In the genomic region with DNA sequence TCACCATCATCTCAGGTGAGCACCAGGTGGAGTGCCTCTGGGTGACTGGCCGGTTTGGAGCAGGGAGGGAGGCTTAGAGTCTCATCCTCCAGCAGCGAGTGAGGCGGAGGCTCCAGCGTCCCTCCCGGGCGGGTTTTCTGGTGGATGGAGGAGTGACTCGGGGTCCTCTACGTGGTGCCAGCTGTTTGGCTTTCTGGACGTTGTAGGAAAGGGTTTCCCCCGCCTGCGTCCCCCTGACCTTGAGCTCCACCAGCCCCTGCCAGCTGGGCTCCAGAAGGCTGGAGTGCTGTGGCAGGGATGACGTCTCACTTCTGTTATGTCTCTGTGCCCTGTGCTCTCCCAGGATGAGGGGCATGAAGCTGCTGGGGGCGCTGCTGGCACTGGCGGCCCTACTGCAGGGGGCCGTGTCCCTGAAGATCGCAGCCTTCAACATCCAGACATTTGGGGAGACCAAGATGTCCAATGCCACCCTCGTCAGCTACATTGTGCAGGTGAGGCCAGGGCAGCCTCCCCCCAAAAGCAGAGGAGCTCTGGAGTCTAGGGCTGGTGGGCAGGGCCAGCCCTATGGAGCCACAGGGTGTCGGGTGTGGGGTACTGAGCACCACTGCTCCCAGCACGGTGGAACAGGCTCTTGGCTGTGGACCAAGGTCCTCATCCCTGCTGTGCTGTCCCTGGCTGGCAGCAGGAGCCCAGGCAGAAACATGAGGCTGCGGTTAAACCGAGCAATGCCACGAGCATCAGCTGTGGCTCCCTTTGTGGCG, we compare ENCODE assay signal across 1 cellular context.
TF ChIP-seq lines count a peak whose summit lies in the region.

No MANE protein-coding gene starts in this region.

TF ChIP-seq in H1, 55 proteins besides CTCF, POLR2A, EP300 and RAD21:
- peak; percentile 7; the same call in 1 of the 2 replicates for TF ChIP-seq POLR2AphosphoS5 (IDR thresholded peaks at IDR 0.05; ENCODE audit: low read depth, low read length)
- no peak for TF ChIP-seq TBP (IDR thresholded peaks at IDR 0.05; ENCODE audit: low read depth, low read length)
TF ChIP-seq in H1: peak in this region for 1.
